In the genomic region with DNA sequence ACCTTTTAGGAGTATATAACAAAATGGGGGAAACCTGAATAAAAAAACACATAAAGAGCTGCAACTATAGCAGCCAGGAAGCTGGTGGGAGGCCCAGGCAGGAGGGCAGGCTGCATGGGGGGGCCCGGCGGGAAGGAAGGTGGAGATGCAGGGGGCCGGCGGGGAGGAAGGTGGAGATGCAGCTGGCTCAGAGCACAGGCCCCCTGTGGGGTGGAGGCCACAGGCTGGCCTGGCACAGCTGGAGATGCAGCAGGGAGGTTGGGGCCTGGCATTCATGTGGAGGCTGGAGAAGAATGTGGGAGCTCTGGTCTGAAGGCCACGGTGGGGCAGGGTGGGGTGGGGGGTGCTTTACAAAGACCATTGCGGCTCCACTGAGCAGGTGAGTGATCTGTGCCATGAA, we compare ENCODE assay signal across 20 cellular contexts. TPM values are rescaled to one million over a fixed set of nuclear protein-coding genes. Genes with fewer than 3 reads are reported as not detected.
DNase-seq lines count a peak whose midpoint lies in the region; ATAC-seq and TF ChIP-seq lines count a peak whose summit lies in the region.
"Had no signal": no experiment of that assay in that cellular context is flagged by ENCODE, and none has a peak within 500 bp of the region (broad histone marks: within the 10 kb centered on the region; RNA-seq: fewer than 3 reads in every experiment).

No MANE protein-coding gene starts in this region.

- no peak overlapping the region for H4K91ac ChIP-seq in neuronal stem cell (ENCODE audit: low read depth, low read length, poor library complexity)

- H3K4me1 Mint-ChIP-seq in central memory CD8-positive, alpha-beta T cell: no peaks in the 10 kb centered on the region
- H3K4me1 Mint-ChIP-seq: IgD-negative memory B cell had no signal

- no peak overlapping the region for H2AFZ ChIP-seq in DND-41 (ENCODE audit: low read depth, low read length)
- H2AFZ ChIP-seq in neuronal stem cell (ENCODE audit: low read length): no peak overlapping the region

- H3K4me2 ChIP-seq in DND-41 (ENCODE audit: insufficient read depth, low read length) (no peak overlapping the region), neuronal stem cell (ENCODE audit: insufficient read depth, low read length, poor library complexity, severe bottlenecking) (no peak overlapping the region)

- H3K18ac ChIP-seq in neuronal stem cell (ENCODE audit: low read length): peak overlapping the region; percentile 49

- H3K4ac ChIP-seq in neuronal stem cell (ENCODE audit: low read length): no peak overlapping the region

- no peak overlapping the region for H2BK120ac ChIP-seq in neuronal stem cell (ENCODE audit: low read depth, low read length)

- no peaks in the 10 kb centered on the region for H4K20me1 ChIP-seq in DND-41 (ENCODE audit: insufficient read depth, low read length)

- H3K27me3 Mint-ChIP-seq in central memory CD8-positive, alpha-beta T cell: no peaks in the 10 kb centered on the region
- H3K27me3 Mint-ChIP-seq: IgD-negative memory B cell had no signal

- no peak overlapping the region for H2BK5ac ChIP-seq in neuronal stem cell (ENCODE audit: low read length)

- H3K4me1 ChIP-seq in DND-41 (ENCODE audit: insufficient read depth, low read length) (no peaks in the 10 kb centered on the region), neuronal stem cell (ENCODE audit: control insufficient read depth in 2 of 2, insufficient read depth in 1 of 2, low read depth in 1 of 2, low read length in 2 of 2) (peaks cover 0 to 2% of the 10 kb centered on the region in 2 donors)
- H3K4me1 ChIP-seq: HAP-1 had no signal

- no peaks in the 10 kb centered on the region for H3K9me3 Mint-ChIP-seq in central memory CD8-positive, alpha-beta T cell
- H3K9me3 Mint-ChIP-seq: IgD-negative memory B cell had no signal

- TF ChIP-seq CTCF in DND-41 (IDR thresholded peaks at IDR 0.05; ENCODE audit: borderline replicate concordance, extremely low read depth, low read length, poor library complexity, severe bottlenecking): no peak
- no peak for TF ChIP-seq CTCF in RWPE1 (conservative IDR thresholded peaks at IDR 0.05; ENCODE audit: low read depth)

- POLR2A ChIA-PET in RWPE1 (lab: Yijun Ruan, JAX; ENCODE audit: low non-redundant PET): no interaction called here

- no CpG with 5 or more reads among the region's 6 CpGs for WGBS in neuronal stem cell (ENCODE audit: extremely low coverage in 2 of 2, insufficient read length in 2 of 2, insufficient replicate concordance in 1 of 2), 2 donors

- H3K9me3 ChIP-seq in DND-41 (ENCODE audit: insufficient read depth, low read length, severe bottlenecking) (no peaks in the 10 kb centered on the region), neuronal stem cell (replicated peaks in 1 of 2; ENCODE audit: control insufficient read depth in 2 of 2, insufficient read depth in 1 of 2, low read depth in 1 of 2, low read length in 2 of 2) (no peaks in the 10 kb centered on the region)
- H3K9me3 ChIP-seq: HAP-1 had no signal

- H2AK5ac ChIP-seq in neuronal stem cell (ENCODE audit: low read depth, low read length): peak overlapping the region; percentile 51

- no peak overlapping the region for H3K23ac ChIP-seq in neuronal stem cell (ENCODE audit: low read depth, low read length, poor library complexity)

- CTCF ChIA-PET in RWPE1 (lab: Yijun Ruan, JAX): interaction anchor here (0.6 kb wide), 1 partner anchor 552 kb away, joined by 3 read pairs; no protein-coding TSS in a partner anchor

- H3K79me1 ChIP-seq in neuronal stem cell (ENCODE audit: low read depth, low read length): no peaks in the 10 kb centered on the region

- no peaks in the 10 kb centered on the region for H3K79me2 ChIP-seq in DND-41 (ENCODE audit: insufficient read depth, low read length)

- no peak overlapping the region for H2BK15ac ChIP-seq in neuronal stem cell (ENCODE audit: low read length)

- H3K9ac ChIP-seq in DND-41 (ENCODE audit: low read depth, low read length): no peak overlapping the region
- no peak overlapping the region for H3K9ac ChIP-seq in neuronal stem cell (ENCODE audit: low read depth, low read length, poor library complexity)

- peak overlapping the region; percentile 82 for H3K27ac Mint-ChIP-seq in central memory CD8-positive, alpha-beta T cell (ENCODE audit: low read depth)

- TF ChIP-seq RAD21 in Ishikawa (IDR thresholded peaks at IDR 0.05; ENCODE audit: low read depth): no peak

- H3K14ac ChIP-seq in neuronal stem cell (ENCODE audit: low read length): no peak overlapping the region

- TF ChIP-seq EP300 in Ishikawa (IDR thresholded peaks at IDR 0.05; ENCODE audit: borderline replicate concordance): peak; percentile 79

- H3K4me3 Mint-ChIP-seq in central memory CD8-positive, alpha-beta T cell: no peak overlapping the region
- H3K4me3 Mint-ChIP-seq: IgD-negative memory B cell had no signal

- H3K36me3 Mint-ChIP-seq in central memory CD8-positive, alpha-beta T cell (ENCODE audit: insufficient read depth): peaks cover 59% of the 10 kb centered on the region

- H3K36me3 ChIP-seq in DND-41 (ENCODE audit: insufficient read depth, low read length) (peaks cover 44% of the 10 kb centered on the region), neuronal stem cell (replicated peaks in 1 of 2; ENCODE audit: control insufficient read depth in 2 of 2, insufficient read depth in 2 of 2, low read length in 2 of 2) (peaks cover 0 to 4% of the 10 kb centered on the region in 2 donors)
- H3K36me3 ChIP-seq: HAP-1 had no signal

- H3K27ac ChIP-seq in DND-41 (ENCODE audit: low read length) (no peak overlapping the region), neuronal stem cell (replicated peaks; ENCODE audit: low read length) (no peak overlapping the region), RWPE1 (no peak overlapping the region)

- DNase-seq in DND-41 (peak; percentile 35), neuronal stem cell (ENCODE audit: low spot score) (no peak), NCI-H226 (no peak), RWPE1 (ENCODE audit: low spot score) (no peak), NCI-H187 (lab: John Stamatoyannopoulos, UW) (no peak)
- no peak for DNase-seq in central memory CD8-positive, alpha-beta T cell (ENCODE audit: low spot score in 2 of 2)
- DNase-seq: C1 segment of cervical spinal cord, DMS79, MM.1S, NCI-H1092, NCI-H1436 treated with DMSO at 0.1 percent for 48 hours, NCI-H2081 treated with DMSO at 0.1 percent for 48 hours, NCI-H510A, NCI-H82, PC-3, RPMI8226, SIG-M5 had no signal

- ATAC-seq in DND-41 (ENCODE audit: insufficient read depth, low read depth): peak; percentile 70
- ATAC-seq in central memory CD8-positive, alpha-beta T cell (replicated peaks; ENCODE audit: extremely low read depth, poor library complexity, severe bottlenecking): no peak
- ATAC-seq: PC-3 had no signal

- H4K8ac ChIP-seq in neuronal stem cell (ENCODE audit: low read depth, low read length): no peak overlapping the region

- no peaks in the 10 kb centered on the region for H3K27me3 ChIP-seq in DND-41 (ENCODE audit: insufficient read depth, low read length, poor library complexity)
- H3K27me3 ChIP-seq in neuronal stem cell (ENCODE audit: control insufficient read depth in 3 of 3, insufficient read depth in 3 of 3, low read depth in 1 of 3, low read length in 3 of 3): no peaks in the 10 kb centered on the region

- no peak overlapping the region for H2BK12ac ChIP-seq in neuronal stem cell (ENCODE audit: low read length)

- H3K4me3 ChIP-seq in DND-41 (ENCODE audit: low read depth in 1 of 2, low read length in 2 of 2): no peak overlapping the region
- no peak overlapping the region for H3K4me3 ChIP-seq in neuronal stem cell (ENCODE audit: low read length in 2 of 2)
- H3K4me3 ChIP-seq: HAP-1 had no signal

TF ChIP-seq in Ishikawa, 13 proteins besides CTCF, POLR2A, EP300 and RAD21:
- TF ChIP-seq TEAD4 (IDR thresholded peaks at IDR 0.05) (peak; percentile 63), CEBPB (IDR thresholded peaks at IDR 0.05) (no peak), TCF12 (IDR thresholded peaks at IDR 0.05; ENCODE audit: low read depth) (peak; percentile 85), FOXM1 (IDR thresholded peaks at IDR 0.05; ENCODE audit: borderline replicate concordance, low read depth) (peak; percentile 58; the same call in 1 of the 2 replicates), NFIC (IDR thresholded peaks at IDR 0.05) (peak; percentile 78), TAF1 (IDR thresholded peaks at IDR 0.05; ENCODE audit: low read depth) (no peak)

RNA-seq across cellular contexts. Expression of a gene that starts 31.4 kb away (rescaled TPM):
- 1.0 TPM for polyA plus RNA-seq in neuronal stem cell (2013, experiment 1 of 2)
- 0.61 TPM for polyA plus RNA-seq in neuronal stem cell (2013, experiment 2 of 2)
- polyA plus RNA-seq: IgD-negative memory B cell had no signal
